In genomic region chr2:136376798-136377211, GRCh38 we compare ENCODE assay signal across 10 cellular contexts.
DNase-seq lines count a peak whose midpoint lies in the region; ATAC-seq, FAIRE-seq and TF ChIP-seq lines count a peak whose summit lies in the region.
"Had no signal": no experiment of that assay in that cellular context is flagged by ENCODE, and none has a peak within 500 bp of the region (broad histone marks: within the 10 kb centered on the region; RNA-seq: fewer than 3 reads in every experiment).

No MANE protein-coding gene starts in this region.

- H3K4me3 ChIP-seq in DOHH2 (ENCODE audit: low read length) (no peak overlapping the region), GM12878 (no peak overlapping the region), tibial artery (no peak overlapping the region), stomach (no peak overlapping the region)
- H3K4me3 ChIP-seq: uterus had no signal

- H3K9me3 ChIP-seq in DOHH2 (ENCODE audit: control insufficient read depth, insufficient read depth, low read length) (no peaks in the 10 kb centered on the region), GM12878 (replicated peaks; ENCODE audit: control insufficient read depth, insufficient read depth, low read length) (peaks cover 3% of the 10 kb centered on the region; the same call in 2 of the 3 replicates), tibial artery (no peaks in the 10 kb centered on the region), stomach (no peaks in the 10 kb centered on the region)
- H3K9me3 ChIP-seq: uterus had no signal

- no peaks in the 10 kb centered on the region for H3K27me3 Mint-ChIP-seq in neural crest cell (ENCODE audit: low read depth)

- TF ChIP-seq EP300 in GM12878 (IDR thresholded peaks at IDR 0.05; ENCODE audit: borderline replicate concordance in 1 of 2, control insufficient read depth in 1 of 2, low read depth in 2 of 2, low read length in 2 of 2) (no peak), stomach (IDR thresholded peaks at IDR 0.05) (no peak)

- H4K20me1 ChIP-seq in DOHH2 (ENCODE audit: control insufficient read depth, insufficient read depth, low read depth, low read length) (no peaks in the 10 kb centered on the region), GM12878 (ENCODE audit: control insufficient read depth, insufficient read depth) (no peaks in the 10 kb centered on the region)

- no peak overlapping the region for H2AFZ ChIP-seq in GM12878 (ENCODE audit: control insufficient read depth, low read depth, low read length)

- no peak for FAIRE-seq in GM12878 (lab: Jason Lieb, UNC)

- no TSS peak for BruUV-seq in GM12878 (replicated peaks; lab: Mats Ljungman, UMichigan)

- RAD21 ChIA-PET in GM12878 (lab: Charles Lee; ENCODE audit: unreplicated experiment), result interaction anchor here (0.6 to 11.9 kb wide), 33 partner anchors 7 to 460 kb away, joined by 3 to 254 read pairs (median 8); no protein-coding TSS in a partner anchor

- peaks cover 2% of the 10 kb centered on the region; the same call in 1 of the 2 replicates for H3F3A ChIP-seq in DOHH2 (ENCODE audit: control insufficient read depth, insufficient read depth)

- TF ChIP-seq RAD21 in GM12878 (IDR thresholded peaks at IDR 0.05; ENCODE audit: insufficient read depth, low read depth, low read length), result no peak

- no peak overlapping the region for H3K9ac ChIP-seq in GM12878 (ENCODE audit: control insufficient read depth, insufficient read depth, low read length)

- no peaks in the 10 kb centered on the region for H3K9me2 ChIP-seq in DOHH2 (replicated peaks; ENCODE audit: control insufficient read depth, low read length)

- CTCF ChIA-PET in GM12878 (lab: Yijun Ruan, JAX), result interaction anchor here (0.6 to 13.1 kb wide), 22 partner anchors 8 to 460 kb away, joined by 3 to 378 read pairs (median 5); no protein-coding TSS in a partner anchor

- WGBS in GM12878 (ENCODE audit: insufficient coverage, insufficient replicate concordance, low lambda C conversion rate, missing lambda C conversion rate), result 56% methylated on average over 6 of the region's 6 CpGs
- 32 to 37% (median 32%) methylated on average over 6 of the region's 6 CpGs for WGBS in stomach, 5 donors

- no peak overlapping the region for H3K27ac ChIP-seq in DOHH2 (ENCODE audit: low read depth, low read length)
- no peak overlapping the region for H3K27ac ChIP-seq in GM12878 (ENCODE audit: control insufficient read depth, insufficient read depth)
- no peak overlapping the region for H3K27ac ChIP-seq in tibial artery
- H3K27ac ChIP-seq in stomach, result no peak overlapping the region
- H3K27ac ChIP-seq: uterus had no signal

- H3K79me2 ChIP-seq in DOHH2 (ENCODE audit: control insufficient read depth, low read length), result no peaks in the 10 kb centered on the region
- H3K79me2 ChIP-seq in GM12878 (ENCODE audit: control insufficient read depth, insufficient read depth, low read length), result no peaks in the 10 kb centered on the region

- H3K4me1 ChIP-seq in DOHH2 (ENCODE audit: control insufficient read depth, low read length), result peaks cover 64% of the 10 kb centered on the region
- H3K4me1 ChIP-seq in GM12878 (ENCODE audit: control insufficient read depth, insufficient read depth, low read length), result peaks cover 36% of the 10 kb centered on the region
- H3K4me1 ChIP-seq in tibial artery, result no peaks in the 10 kb centered on the region
- peaks cover 0 to 7% (median 0%) of the 10 kb centered on the region in 4 donors for H3K4me1 ChIP-seq in stomach
- H3K4me1 ChIP-seq: uterus had no signal

- H3K27me3 ChIP-seq in DOHH2 (ENCODE audit: control insufficient read depth, low read length) (no peaks in the 10 kb centered on the region), GM12878 (replicated peaks in 1 of 2; ENCODE audit: control insufficient read depth in 2 of 2, insufficient read depth in 2 of 2, low read length in 1 of 2) (no peaks in the 10 kb centered on the region), tibial artery (no peaks in the 10 kb centered on the region), stomach (no peaks in the 10 kb centered on the region)
- H3K27me3 ChIP-seq: uterus had no signal

- peaks cover 38% of the 10 kb centered on the region for H3K4me1 Mint-ChIP-seq in neural crest cell

- intact Hi-C loops in GM12878 (cut with micrococcal nuclease; ENCODE audit: unreplicated experiment) (loop anchor here (5.0 kb wide), 1 partner anchor 65 kb away; no protein-coding TSS in a partner anchor), tibial artery (cut with DNase I; ENCODE audit: low total_unique reads) (no loop called here), stomach (cut with DNase I; ENCODE audit: low total_unique reads) (no loop called here)

- no peaks in the 10 kb centered on the region for H3K9me3 Mint-ChIP-seq in neural crest cell

- H3K36me3 ChIP-seq in DOHH2 (ENCODE audit: control insufficient read depth, low read length) (0 out of 2 replicates have a peak, but pooled peaks cover under 1% of the 10 kb centered on the region), GM12878 (ENCODE audit: control insufficient read depth in 2 of 2, insufficient read depth in 2 of 2, low read length in 1 of 2) (no peaks in the 10 kb centered on the region), tibial artery (no peaks in the 10 kb centered on the region), stomach (no peaks in the 10 kb centered on the region)
- H3K36me3 ChIP-seq: uterus had no signal

- POLR2A ChIA-PET in GM12878 (lab: Charles Lee), result interaction anchor here (0.8 to 2.6 kb wide), 15 partner anchors 9 to 319 kb away, joined by 3 to 17 read pairs (median 4); no protein-coding TSS in a partner anchor

- SMC1A ChIA-PET in GM12878 (lab: Charles Lee; ENCODE audit: uncharacterized antibody, unreplicated experiment), result interaction anchor here (0.6 to 13.2 kb wide), 49 partner anchors 8 to 506 kb away, joined by 3 to 348 read pairs (median 6); partner anchors contain the start of gene CXCR4

- TF ChIP-seq CTCF in DOHH2 (IDR thresholded peaks at IDR 0.05; ENCODE audit: low read depth, low read length, poor library complexity, severe bottlenecking) (no peak), GM12878 (IDR thresholded peaks at IDR 0.05 in 2 of 3, conservative IDR thresholded peaks at IDR 0.05 in 1 of 3; ENCODE audit: control insufficient read depth in 2 of 3, extremely low read depth in 1 of 3, insufficient read depth in 1 of 3, low read depth in 3 of 3, low read length in 3 of 3) (no peak), neural crest cell (conservative IDR thresholded peaks at IDR 0.05) (no peak), tibial artery (IDR thresholded peaks at IDR 0.05) (no peak), stomach (IDR thresholded peaks at IDR 0.05) (no peak)

- H3K4me3 Mint-ChIP-seq in neural crest cell, result peak overlapping the region; percentile 47

- H3K36me3 Mint-ChIP-seq in neural crest cell (ENCODE audit: low read depth), result no peaks in the 10 kb centered on the region

- in situ Hi-C loops in GM12878 (cut with MboI), result loop anchor here (5.0 to 25.0 kb wide), 2 partner anchors 320 to 1390 kb away; no protein-coding TSS in a partner anchor

- TF ChIP-seq POLR2A in GM12878 (IDR thresholded peaks at IDR 0.05; ENCODE audit: low read depth, low read length) (no peak), stomach (IDR thresholded peaks at IDR 0.05) (no peak)

- H3K4me2 ChIP-seq in DOHH2 (ENCODE audit: low read length) (peak overlapping the region; percentile 13; the same call in 1 of the 2 replicates), GM12878 (ENCODE audit: control insufficient read depth, insufficient read depth) (no peak overlapping the region)

- no peak for ATAC-seq in GM12878

- H3K27ac Mint-ChIP-seq in neural crest cell (ENCODE audit: unreplicated experiment), result peak overlapping the region; percentile 89

- peak; percentile 68 for DNase-seq in NCI-H446 treated with DMSO at 0.1 percent for 48 hours (lab: John Stamatoyannopoulos, UW)
- DNase-seq in GM12878 (ENCODE audit: low read depth, low spot score), result no peak
- peak; percentile 22 for DNase-seq in neural crest cell (ENCODE audit: low read depth, low spot score)
- DNase-seq in tibial artery, result no peak
- DNase-seq in AG08395 (ENCODE audit: low spot score), result no peak
- no peak for DNase-seq in stomach
- DNase-seq in stimulated activated CD4-positive, alpha-beta T cell treated with anti-CD3 and anti-CD28 coated beads, Interleukin-4, amount 100 ng/mL, for 4 hours, result no peak
- DNase-seq: activated effector memory CD4-positive, alpha-beta T cell treated with Interleukin-2 at 50 U/mL for 16 hours; uterus had no signal

TF ChIP-seq in GM12878, 131 proteins besides CTCF, POLR2A, EP300 and RAD21 (continues in another document):
- TF ChIP-seq EGR1 (IDR thresholded peaks at IDR 0.05; ENCODE audit: borderline replicate concordance in 1 of 2, low read depth in 2 of 2, low read length in 2 of 2) (peak in 1 of 2 experiments; percentile 44; a peak in 1 of 3 replicates), CREM (IDR thresholded peaks at IDR 0.05; ENCODE audit: low read depth) (0 out of 2 replicates have a peak, but pooled peaks have one; percentile 20), ZNF274 (IDR thresholded peaks at IDR 0.05; ENCODE audit: insufficient read depth, insufficient read length) (no peak), REST (IDR thresholded peaks at IDR 0.05; ENCODE audit: low read depth, low read length) (no peak), RB1 (IDR thresholded peaks at IDR 0.05; ENCODE audit: borderline replicate concordance) (no peak), SRF (IDR thresholded peaks at IDR 0.05; ENCODE audit: low read depth in 2 of 2, low read length in 2 of 2) (no peak), POLR2AphosphoS5 (IDR thresholded peaks at IDR 0.05; ENCODE audit: low read length) (no peak)

Comparison
In these comparisons a context has a peak if more than half of its experiments do, and no peak if none do; other contexts are left out.
1. DNase-seq: peak in NCI-H446 treated with DMSO at 0.1 percent for 48 hours (single experiment) and neural crest cell (single experiment); none in GM12878 (single experiment), tibial artery (0 of 2), AG08395 (single experiment), stomach (single experiment) and stimulated activated CD4-positive, alpha-beta T cell treated with anti-CD3 and anti-CD28 coated beads, Interleukin-4, amount 100 ng/mL, for 4 hours (0 of 2).